ENCODE assay signal across 17 cellular contexts in the genomic region with DNA sequence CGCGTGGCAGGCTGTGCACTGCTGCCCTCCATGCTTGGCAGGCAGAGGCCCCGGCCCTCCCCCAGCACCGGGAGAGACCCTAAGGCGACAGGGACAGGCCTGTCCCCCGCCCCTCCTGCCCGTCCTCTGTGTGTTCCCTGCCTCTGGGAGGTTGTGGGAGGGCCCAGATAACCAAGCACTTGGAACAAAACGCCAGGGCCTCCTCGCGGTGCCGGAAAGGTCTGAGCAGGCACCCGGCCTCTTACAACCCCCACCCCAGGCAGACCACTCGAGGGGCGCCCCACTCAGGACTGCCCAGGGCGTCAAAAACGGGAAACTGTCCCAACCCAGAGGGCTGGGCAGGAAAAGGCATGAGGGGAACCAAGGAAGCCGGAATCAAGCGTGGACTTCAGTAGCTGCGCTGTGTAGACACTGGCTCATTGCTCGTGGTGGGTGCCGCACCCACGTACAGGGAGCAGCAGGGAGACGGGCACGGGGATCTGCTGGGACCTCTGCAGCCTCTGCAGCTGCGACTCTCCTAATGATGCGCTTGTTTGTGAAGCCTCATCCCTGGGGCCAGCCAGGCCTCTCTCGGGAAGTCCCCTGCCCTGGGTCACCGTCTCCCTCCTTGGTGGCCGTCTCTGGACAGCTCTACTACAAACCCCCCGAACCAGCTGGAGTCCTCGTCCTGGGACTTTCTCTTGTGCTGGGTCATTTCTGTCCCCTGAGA. TPM values are rescaled to one million over a fixed set of nuclear protein-coding genes. Genes with fewer than 3 reads are reported as not detected.
DNase-seq lines count a peak whose midpoint lies in the region; ATAC-seq, FAIRE-seq and TF ChIP-seq lines count a peak whose summit lies in the region.
"Had no signal": no experiment of that assay in that cellular context is flagged by ENCODE, and none has a peak within 500 bp of the region (broad histone marks: within the 10 kb centered on the region; RNA-seq: fewer than 3 reads in every experiment).

No MANE protein-coding gene starts in this region.

- no peak overlapping the region for H2BK12ac ChIP-seq in neuronal stem cell (ENCODE audit: low read length)

- peaks cover 24% of the 10 kb centered on the region for H3K79me1 ChIP-seq in neuronal stem cell (ENCODE audit: low read depth, low read length)

- peaks cover 11% of the 10 kb centered on the region for H3K4me1 Mint-ChIP-seq in GM23338

- no peaks in the 10 kb centered on the region; the same call in 2 of the 3 replicates for H3K9me3 Mint-ChIP-seq in GM23338
- H3K9me3 Mint-ChIP-seq: CD4-positive, alpha-beta memory T cell; H9 had no signal

- H3K79me2 ChIP-seq in HepG2 (ENCODE audit: insufficient read depth, low read length), result peaks cover 10% of the 10 kb centered on the region
- peaks cover 73% of the 10 kb centered on the region for H3K79me2 ChIP-seq in osteoblast (ENCODE audit: insufficient read depth, low read length)
- peaks cover 9% of the 10 kb centered on the region for H3K79me2 ChIP-seq in GM23338 (replicated peaks; ENCODE audit: insufficient read depth)

- no peak for DNase-seq in HepG2 (ENCODE audit: low spot score)
- no peak for DNase-seq in right lobe of liver
- DNase-seq in heart left ventricle, result peak in 2 of 5 donors; percentile 21 to 60
- DNase-seq in right cardiac atrium, result peak in 2 of 3 donors; percentile 53 to 63
- DNase-seq in neuronal stem cell (ENCODE audit: low spot score), result no peak
- no peak for DNase-seq in gastrocnemius medialis
- DNase-seq in osteoblast (ENCODE audit: insufficient read length, low spot score, missing footprints), result no peak
- DNase-seq in GM23338 (ENCODE audit: low spot score), result no peak
- DNase-seq: 8988T; AML-193; CD4-positive, alpha-beta memory T cell; DMS79; GM23248; H9 had no signal

- no peak overlapping the region for H3K4me3 Mint-ChIP-seq in GM23338
- H3K4me3 Mint-ChIP-seq: CD4-positive, alpha-beta memory T cell; H9 had no signal

- no peak overlapping the region for H3K14ac ChIP-seq in neuronal stem cell (ENCODE audit: low read length)

- TF ChIP-seq RAD21 in HepG2 (CRISPR knock-in tag; IDR thresholded peaks at IDR 0.05), result no peak

- H3K27me3 Mint-ChIP-seq in GM23338 (ENCODE audit: insufficient read depth, low read depth, poor library complexity), result peaks cover 11% of the 10 kb centered on the region
- H3K27me3 Mint-ChIP-seq: CD4-positive, alpha-beta memory T cell had no signal

- H3K4me2 ChIP-seq in HepG2 (ENCODE audit: low read depth, low read length) (no peak overlapping the region), neuronal stem cell (ENCODE audit: insufficient read depth, low read length, poor library complexity, severe bottlenecking) (no peak overlapping the region), osteoblast (ENCODE audit: insufficient read depth, low read length) (no peak overlapping the region), GM23338 (no peak overlapping the region)

- no peak for FAIRE-seq in HepG2 (lab: Jason Lieb, UNC)
- FAIRE-seq: GM12878, GM18507 had no signal

- H3K9me3 ChIP-seq in HepG2 (ENCODE audit: low read length) (no peaks in the 10 kb centered on the region), right lobe of liver (no peaks in the 10 kb centered on the region), heart left ventricle (no peaks in the 10 kb centered on the region), right cardiac atrium (ENCODE audit: control insufficient read depth, low read length) (no peaks in the 10 kb centered on the region), neuronal stem cell (replicated peaks in 1 of 2; ENCODE audit: control insufficient read depth in 2 of 2, insufficient read depth in 1 of 2, low read depth in 1 of 2, low read length in 2 of 2) (no peaks in the 10 kb centered on the region), gastrocnemius medialis (no peaks in the 10 kb centered on the region), osteoblast (ENCODE audit: low read depth, low read length) (no peaks in the 10 kb centered on the region)

- TF ChIP-seq EP300 in HepG2 (IDR thresholded peaks at IDR 0.05; ENCODE audit: low read depth in 2 of 2, low read length in 2 of 2), result no peak
- TF ChIP-seq EP300 in HepG2 (CRISPR knock-in tag; IDR thresholded peaks at IDR 0.05; ENCODE audit: borderline replicate concordance), result no peak

- no peak overlapping the region for H3K4ac ChIP-seq in neuronal stem cell (ENCODE audit: low read length)

- H3F3A ChIP-seq in GM23338 (replicated peaks; ENCODE audit: low read depth), result no peaks in the 10 kb centered on the region

- peaks cover 8 to 27% of the 10 kb centered on the region in 2 experiments; a peak in 4 of 5 replicates for H3K36me3 ChIP-seq in HepG2 (replicated peaks in 1 of 2; ENCODE audit: control insufficient read depth in 1 of 2, insufficient read depth in 2 of 2, low read length in 2 of 2)
- peaks cover 0 to 20% (median 3%) of the 10 kb centered on the region in 4 donors for H3K36me3 ChIP-seq in right lobe of liver
- H3K36me3 ChIP-seq in heart left ventricle, result peaks cover 0 to 80% (median 51%) of the 10 kb centered on the region in 9 donors
- H3K36me3 ChIP-seq in neuronal stem cell (replicated peaks in 1 of 2; ENCODE audit: control insufficient read depth in 2 of 2, insufficient read depth in 2 of 2, low read length in 2 of 2), result peaks cover 3 to 14% of the 10 kb centered on the region in 2 donors
- peaks cover 0 to 17% of the 10 kb centered on the region in 2 donors for H3K36me3 ChIP-seq in gastrocnemius medialis
- no peaks in the 10 kb centered on the region for H3K36me3 ChIP-seq in osteoblast (ENCODE audit: insufficient read depth, low read length)
- no peaks in the 10 kb centered on the region for H3K36me3 ChIP-seq in GM23338 (ENCODE audit: insufficient read depth)

- no peak overlapping the region for H3K27ac Mint-ChIP-seq in GM23338
- H3K27ac Mint-ChIP-seq: CD4-positive, alpha-beta memory T cell had no signal

- no peak overlapping the region for H2BK120ac ChIP-seq in neuronal stem cell (ENCODE audit: low read depth, low read length)

- no peak overlapping the region for H4K8ac ChIP-seq in neuronal stem cell (ENCODE audit: low read depth, low read length)

- H3K4me1 ChIP-seq in HepG2 (ENCODE audit: insufficient read depth, low read length), result no peaks in the 10 kb centered on the region
- no peaks in the 10 kb centered on the region for H3K4me1 ChIP-seq in right lobe of liver
- peaks cover 0 to 15% (median 9%) of the 10 kb centered on the region in 12 donors for H3K4me1 ChIP-seq in heart left ventricle
- H3K4me1 ChIP-seq in right cardiac atrium (ENCODE audit: control insufficient read depth, insufficient read depth, low read length), result no peaks in the 10 kb centered on the region
- H3K4me1 ChIP-seq in neuronal stem cell (ENCODE audit: control insufficient read depth in 2 of 2, insufficient read depth in 1 of 2, low read depth in 1 of 2, low read length in 2 of 2), result peaks cover 0 to 8% of the 10 kb centered on the region in 2 donors
- H3K4me1 ChIP-seq in gastrocnemius medialis, result peaks cover 0 to under 1% of the 10 kb centered on the region in 2 donors
- H3K4me1 ChIP-seq in osteoblast (ENCODE audit: insufficient read depth, low read length), result no peaks in the 10 kb centered on the region
- no peaks in the 10 kb centered on the region for H3K4me1 ChIP-seq in GM23338 (ENCODE audit: insufficient read depth)

- no peak overlapping the region for H2BK5ac ChIP-seq in neuronal stem cell (ENCODE audit: low read length)

- no peaks in the 10 kb centered on the region for H3K9me2 ChIP-seq in GM23338 (ENCODE audit: insufficient read depth)

- BruUV-seq in HepG2 (replicated peaks; lab: Mats Ljungman, UMichigan), result no TSS peak

- H3K9ac ChIP-seq in HepG2 (ENCODE audit: insufficient read depth, low read depth, low read length), result no peak overlapping the region
- H3K9ac ChIP-seq in neuronal stem cell (ENCODE audit: low read depth, low read length, poor library complexity), result no peak overlapping the region
- H3K9ac ChIP-seq: GM23248 had no signal

- no peak overlapping the region for H2BK15ac ChIP-seq in neuronal stem cell (ENCODE audit: low read length)

- no peak overlapping the region for H2AFZ ChIP-seq in HepG2 (ENCODE audit: low read length)
- H2AFZ ChIP-seq in neuronal stem cell (ENCODE audit: low read length), result no peak overlapping the region
- no peak overlapping the region for H2AFZ ChIP-seq in osteoblast (ENCODE audit: low read length)
- H2AFZ ChIP-seq in GM23338, result no peak overlapping the region
- H2AFZ ChIP-seq: GM23248 had no signal

- H4K20me1 ChIP-seq in HepG2 (ENCODE audit: insufficient read depth, low read length), result peaks cover 7% of the 10 kb centered on the region; the same call in 1 of the 2 replicates
- peaks cover 29% of the 10 kb centered on the region for H4K20me1 ChIP-seq in osteoblast (ENCODE audit: insufficient read depth, low read length)
- H4K20me1 ChIP-seq in GM23338 (replicated peaks; ENCODE audit: insufficient read depth), result no peaks in the 10 kb centered on the region

- POLR2A ChIA-PET in HepG2 (lab: Yijun Ruan, JAX), result no interaction called here

- no peak overlapping the region for H3K23ac ChIP-seq in neuronal stem cell (ENCODE audit: low read depth, low read length, poor library complexity)

- H4K91ac ChIP-seq in neuronal stem cell (ENCODE audit: low read depth, low read length, poor library complexity), result no peak overlapping the region

- no peak for TF ChIP-seq POLR2A in HepG2 (IDR thresholded peaks at IDR 0.05; ENCODE audit: insufficient read depth in 1 of 2, low read depth in 2 of 2, low read length in 2 of 2)
- no peak for TF ChIP-seq POLR2A in right lobe of liver (IDR thresholded peaks at IDR 0.05)
- TF ChIP-seq POLR2A in heart left ventricle (IDR thresholded peaks at IDR 0.05), result no peak
- no peak for TF ChIP-seq POLR2A in gastrocnemius medialis (IDR thresholded peaks at IDR 0.05)

- WGBS in HepG2 (ENCODE audit: low lambda C conversion rate), result 95% methylated on average over 20 of the region's 31 CpGs
- WGBS in right lobe of liver (ENCODE audit: insufficient coverage, low coverage, low lambda C conversion rate, missing lambda C conversion rate), result 67% methylated on average over 5 of the region's 31 CpGs
- 63 to 66% (median 65%) methylated on average over 25 to 31 of the region's 31 CpGs for WGBS in heart left ventricle, 4 donors
- 66% methylated on average over 31 of the region's 31 CpGs for WGBS in right cardiac atrium
- no CpG with 5 or more reads among the region's 31 CpGs for WGBS in neuronal stem cell (ENCODE audit: extremely low coverage in 2 of 2, insufficient read length in 2 of 2, insufficient replicate concordance in 1 of 2), 2 donors

- ATAC-seq in HepG2, result no peak
- ATAC-seq in right lobe of liver, result no peak
- ATAC-seq in heart left ventricle, result peak; percentile 42 to 59 (median 51)
- ATAC-seq in right cardiac atrium, result peak; percentile 1 to 9
- ATAC-seq in gastrocnemius medialis, result no peak
- no peak for ATAC-seq in GM23338
- ATAC-seq: GM12878 had no signal

- H3K27me3 ChIP-seq in HepG2 (ENCODE audit: control insufficient read depth in 1 of 2, insufficient read depth in 2 of 2, low read length in 2 of 2), result no peaks in the 10 kb centered on the region
- no peaks in the 10 kb centered on the region for H3K27me3 ChIP-seq in right lobe of liver
- no peaks in the 10 kb centered on the region for H3K27me3 ChIP-seq in heart left ventricle
- no peaks in the 10 kb centered on the region for H3K27me3 ChIP-seq in right cardiac atrium (ENCODE audit: control insufficient read depth, insufficient read depth)
- no peaks in the 10 kb centered on the region for H3K27me3 ChIP-seq in neuronal stem cell (ENCODE audit: control insufficient read depth in 3 of 3, insufficient read depth in 3 of 3, low read depth in 1 of 3, low read length in 3 of 3)
- no peaks in the 10 kb centered on the region for H3K27me3 ChIP-seq in gastrocnemius medialis
- H3K27me3 ChIP-seq in osteoblast (ENCODE audit: insufficient read depth, low read length), result no peaks in the 10 kb centered on the region
- H3K27me3 ChIP-seq in GM23338 (ENCODE audit: insufficient read depth), result no peaks in the 10 kb centered on the region

- no peak overlapping the region for H3K4me3 ChIP-seq in HepG2 (replicated peaks in 1 of 3; ENCODE audit: insufficient read depth in 1 of 3, low read depth in 2 of 3, low read length in 3 of 3)
- H3K4me3 ChIP-seq in right lobe of liver, result no peak overlapping the region
- H3K4me3 ChIP-seq in heart left ventricle, result no peak overlapping the region
- H3K4me3 ChIP-seq in right cardiac atrium (ENCODE audit: low read length), result no peak overlapping the region
- no peak overlapping the region for H3K4me3 ChIP-seq in neuronal stem cell (ENCODE audit: low read length in 2 of 2)
- H3K4me3 ChIP-seq in gastrocnemius medialis, result no peak overlapping the region
- H3K4me3 ChIP-seq in osteoblast (ENCODE audit: insufficient read depth, low read length), result no peak overlapping the region
- H3K4me3 ChIP-seq in GM23338, result no peak overlapping the region
- H3K4me3 ChIP-seq: GM12878, GM23248 had no signal

- TF ChIP-seq CTCF in HepG2 (CRISPR knock-in tag; IDR thresholded peaks at IDR 0.05) (no peak), right lobe of liver (IDR thresholded peaks at IDR 0.05) (no peak), heart left ventricle (IDR thresholded peaks at IDR 0.05) (no peak), gastrocnemius medialis (IDR thresholded peaks at IDR 0.05 in 4 of 5, conservative IDR thresholded peaks at IDR 0.05 in 1 of 5) (no peak), osteoblast (IDR thresholded peaks at IDR 0.05; ENCODE audit: extremely low read depth, low read depth, low read length) (no peak), GM23338 (conservative IDR thresholded peaks at IDR 0.05; ENCODE audit: low read depth in 2 of 2) (no peak)

- no peak overlapping the region for H2AK5ac ChIP-seq in neuronal stem cell (ENCODE audit: low read depth, low read length)

- peak overlapping the region; percentile 28 for H3K18ac ChIP-seq in neuronal stem cell (ENCODE audit: low read length)

- intact Hi-C loops in HepG2 (cut with micrococcal nuclease; ENCODE audit: unreplicated experiment) (no loop called here), right lobe of liver (cut with DNase I) (no loop called here), heart left ventricle (cut with DNase I) (loop anchor here in 1 of 10 donors (5.0 kb wide), 1 partner anchor 37 kb away; no protein-coding TSS in a partner anchor), right cardiac atrium (cut with DNase I) (no loop called here), gastrocnemius medialis (cut with DNase I; ENCODE audit: low total_unique reads) (no loop called here)

- CTCF ChIA-PET in HepG2 (lab: Yijun Ruan, JAX; ENCODE audit: low intra/inter-chr PET ratio, low total read pairs), result no interaction called here

- H3K36me3 Mint-ChIP-seq in GM23338 (ENCODE audit: low read depth), result peaks cover 6% of the 10 kb centered on the region; the same call in 2 of the 3 replicates
- H3K36me3 Mint-ChIP-seq: CD4-positive, alpha-beta memory T cell had no signal

- in situ Hi-C loops in HepG2 (cut with HindIII; ENCODE audit: extremely low pct_ligation_motif_present, low pct_unique_long_range_greater_than_20kb) (no loop called here), gastrocnemius medialis (cut with MboI; ENCODE audit: low sequenced_read_pairs in 4 of 4) (no loop called here)

- no peak overlapping the region for H3K27ac ChIP-seq in HepG2 (ENCODE audit: extremely low read length, insufficient read depth, low read length)
- H3K27ac ChIP-seq in right lobe of liver, result no peak overlapping the region
- H3K27ac ChIP-seq in heart left ventricle, result peak overlapping the region in 8 of 12 donors; percentile 10 to 75 (median 62)
- peak overlapping the region; percentile 31 for H3K27ac ChIP-seq in right cardiac atrium (ENCODE audit: low read length)
- H3K27ac ChIP-seq in neuronal stem cell (replicated peaks; ENCODE audit: low read length), result no peak overlapping the region
- H3K27ac ChIP-seq in gastrocnemius medialis, result no peak overlapping the region
- no peak overlapping the region for H3K27ac ChIP-seq in osteoblast (ENCODE audit: low read depth, low read length)
- no peak overlapping the region for H3K27ac ChIP-seq in GM23338 (ENCODE audit: low read depth)
- H3K27ac ChIP-seq: C4-2B, GM23248 had no signal

RNA-seq across cellular contexts. Expression of gene GNA11, which starts 20.0 kb away (rescaled TPM):
- total RNA-seq in HepG2 (2016; rRNA removed; fragmentation: Illumina TruSeq; extraction: Trizol) (18.8 and 26.8 TPM in 2 replicates), right lobe of liver (10 to 100 TPM; 19.5 to 28.0 (median 22.4) TPM), heart left ventricle (10 to 100 TPM; 55.3 to 91.8 (median 70.9) TPM), right cardiac atrium (10 to 100 TPM; 63.3 to 71.6 (median 69.7) TPM), gastrocnemius medialis (10 to 100 TPM; 38.3 to 72.5 (median 68.5) TPM), osteoblast (73.7 and 74.2 TPM in 2 replicates)
- total RNA-seq in HepG2 (2016; cell fraction: cytosol; rRNA removed; fragmentation: Illumina TruSeq; extraction: Trizol; ENCODE audit: low read depth), result 4.5 and 5.5 TPM in 2 replicates
- total RNA-seq in HepG2 (2016; cell fraction: insoluble cytoplasmic fraction; rRNA removed; fragmentation: Illumina TruSeq; extraction: Trizol), result 16.2 and 28.2 TPM in 2 replicates
- total RNA-seq in HepG2 (2016; cell fraction: membrane; rRNA removed; fragmentation: Illumina TruSeq; extraction: Trizol), result 20.2 and 20.3 TPM in 2 replicates
- total RNA-seq in HepG2 (2016; cell fraction: nucleus; rRNA removed; fragmentation: Illumina TruSeq; extraction: Trizol), result 13.2 and 15.8 TPM in 2 replicates
- polyA plus RNA-seq in HepG2 (2011; rRNA removed) (16.0 and 16.8 TPM in 2 replicates), heart left ventricle (10 to 100 TPM; 43.5 to 74.6 TPM), right cardiac atrium (69.8 TPM), GM23338 (2016; fragmentation: Nextera tagmentation; extraction: Ambion mirVana) (15.8 and 16.2 TPM in 2 replicates)
- polyA plus RNA-seq in HepG2 (2011; cell fraction: cytosol; rRNA removed), result 18.0 and 19.4 TPM in 2 replicates
- 24.5 and 30.8 TPM in 2 replicates for polyA plus RNA-seq in HepG2 (2011; cell fraction: nucleus; rRNA removed)
- 21.5 and 25.5 TPM in 2 replicates for polyA plus RNA-seq in HepG2 (2012)
- 4.2 and 4.6 TPM in 2 replicates for polyA plus RNA-seq in HepG2 (2016; cell fraction: cytosol; fragmentation: Illumina TruSeq; extraction: Trizol; ENCODE audit: low read depth)
- polyA plus RNA-seq in HepG2 (2016; cell fraction: insoluble cytoplasmic fraction; fragmentation: Illumina TruSeq; extraction: Trizol; ENCODE audit: low read depth), result 25.9 and 33.9 TPM in 2 replicates
- 14.1 and 15.9 TPM in 2 replicates for polyA plus RNA-seq in HepG2 (2016; cell fraction: membrane; fragmentation: Illumina TruSeq; extraction: Trizol; ENCODE audit: low read depth)
- polyA plus RNA-seq in HepG2 (2016; cell fraction: nucleus; fragmentation: Illumina TruSeq; extraction: Trizol; ENCODE audit: insufficient read depth, low read depth), result 31.1 and 31.9 TPM in 2 replicates
- polyA minus RNA-seq in HepG2 (2011; rRNA and poly(A)+ RNA removed; ENCODE audit: low replicate concordance), result 36.6 and 52.6 TPM in 2 replicates
- polyA minus RNA-seq in HepG2 (2011; cell fraction: cytosol; rRNA and poly(A)+ RNA removed), result 10.8 and 16.8 TPM in 2 replicates
- 6.7 and 7.1 TPM in 2 replicates for polyA minus RNA-seq in HepG2 (2011; cell fraction: nucleus; rRNA and poly(A)+ RNA removed)
- polyA plus RNA-seq in neuronal stem cell (2013, experiment 1 of 2), result 19.2 TPM
- polyA plus RNA-seq in neuronal stem cell (2013, experiment 2 of 2), result 20.0 TPM
- 22.6 and 26.9 TPM in 2 replicates for total RNA-seq in GM23338 (2014; rRNA removed; shearing (Covaris generic))

RNA-seq across cellular contexts. Expression of gene GNA15, which starts 21.7 kb away (rescaled TPM):
- total RNA-seq in HepG2 (2016; rRNA removed; fragmentation: Illumina TruSeq; extraction: Trizol), result not detected in 2 replicates
- total RNA-seq in HepG2 (2016; cell fraction: cytosol; rRNA removed; fragmentation: Illumina TruSeq; extraction: Trizol; ENCODE audit: low read depth), result not detected in 2 replicates
- total RNA-seq in HepG2 (2016; cell fraction: insoluble cytoplasmic fraction; rRNA removed; fragmentation: Illumina TruSeq; extraction: Trizol), result not detected in 2 replicates
- total RNA-seq in HepG2 (2016; cell fraction: membrane; rRNA removed; fragmentation: Illumina TruSeq; extraction: Trizol), result not detected in 2 replicates
- total RNA-seq in HepG2 (2016; cell fraction: nucleus; rRNA removed; fragmentation: Illumina TruSeq; extraction: Trizol), result not detected in 2 replicates
- not detected in 2 replicates for polyA plus RNA-seq in HepG2 (2011; rRNA removed)
- polyA plus RNA-seq in HepG2 (2011; cell fraction: cytosol; rRNA removed), result 0.04 TPM in 1 of 2 replicates, not detected in the other
- not detected in 2 replicates for polyA plus RNA-seq in HepG2 (2011; cell fraction: nucleus; rRNA removed)
- polyA plus RNA-seq in HepG2 (2012), result not detected in 2 replicates
- polyA plus RNA-seq in HepG2 (2016; cell fraction: cytosol; fragmentation: Illumina TruSeq; extraction: Trizol; ENCODE audit: low read depth), result not detected in 2 replicates
- not detected in 2 replicates for polyA plus RNA-seq in HepG2 (2016; cell fraction: insoluble cytoplasmic fraction; fragmentation: Illumina TruSeq; extraction: Trizol; ENCODE audit: low read depth)
- polyA plus RNA-seq in HepG2 (2016; cell fraction: membrane; fragmentation: Illumina TruSeq; extraction: Trizol; ENCODE audit: low read depth), result 0.08 TPM in 1 of 2 replicates, not detected in the other
- 0.22 TPM in 1 of 2 replicates, not detected in the other for polyA plus RNA-seq in HepG2 (2016; cell fraction: nucleus; fragmentation: Illumina TruSeq; extraction: Trizol; ENCODE audit: insufficient read depth, low read depth)
- 0.10 and 0.61 TPM in 2 replicates for polyA minus RNA-seq in HepG2 (2011; rRNA and poly(A)+ RNA removed; ENCODE audit: low replicate concordance)
- not detected in 2 replicates for polyA minus RNA-seq in HepG2 (2011; cell fraction: cytosol; rRNA and poly(A)+ RNA removed)
- polyA minus RNA-seq in HepG2 (2011; cell fraction: nucleus; rRNA and poly(A)+ RNA removed), result not detected in 2 replicates
- 1 to 10 TPM in 2 of 6 experiments, under 1 TPM in 4; 0.31 to 3.9 (median 0.83) TPM for total RNA-seq in right lobe of liver
- 10 to 100 TPM in 1 of 9 donors, 1 to 10 TPM in 8; 1.1 to 15.2 (median 2.1) TPM for total RNA-seq in heart left ventricle
- 1 to 10 TPM in 1 of 2 donors, under 1 TPM in 1; 0.69 to 1.5 TPM for polyA plus RNA-seq in heart left ventricle
- total RNA-seq in right cardiac atrium, result 1 to 10 TPM; 1.8 to 2.5 (median 2.1) TPM
- 1.00 TPM for polyA plus RNA-seq in right cardiac atrium
- polyA plus RNA-seq in neuronal stem cell (2013, experiment 1 of 2), result 0.01 TPM
- not detected for polyA plus RNA-seq in neuronal stem cell (2013, experiment 2 of 2)
- 1 to 10 TPM in 1 of 4 donors, under 1 TPM in 3; 0.51 to 1.2 (median 0.81) TPM for total RNA-seq in gastrocnemius medialis
- total RNA-seq in osteoblast, result 0.36 TPM in 1 of 2 replicates, not detected in the other
- total RNA-seq in GM23338 (2014; rRNA removed; shearing (Covaris generic)), result 0.14 TPM in 1 of 2 replicates, not detected in the other
- polyA plus RNA-seq in GM23338 (2016; fragmentation: Nextera tagmentation; extraction: Ambion mirVana), result 0.10 and 0.31 TPM in 2 replicates
- total RNA-seq: GM23248, H9 had no signal
- polyA plus RNA-seq: GM23248 had no signal

RNA-seq across cellular contexts. Expression of gene TLE5, which starts 51.9 kb away (rescaled TPM):
- total RNA-seq in HepG2 (2016; rRNA removed; fragmentation: Illumina TruSeq; extraction: Trizol) (51.6 and 62.8 TPM in 2 replicates), right lobe of liver (100 to 1,000 TPM; 119 to 198 (median 152) TPM), heart left ventricle (1,000 to 10,000 TPM in 1 of 9 donors, 100 to 1,000 TPM in 8; 593 to 1,121 (median 711) TPM), right cardiac atrium (1,000 to 10,000 TPM in 2 of 4 donors, 100 to 1,000 TPM in 2; 784 to 1,020 (median 971) TPM), gastrocnemius medialis (100 to 1,000 TPM; 437 to 686 (median 474) TPM), osteoblast (209 and 211 TPM in 2 replicates)
- 148 and 187 TPM in 2 replicates for total RNA-seq in HepG2 (2016; cell fraction: cytosol; rRNA removed; fragmentation: Illumina TruSeq; extraction: Trizol; ENCODE audit: low read depth)
- total RNA-seq in HepG2 (2016; cell fraction: insoluble cytoplasmic fraction; rRNA removed; fragmentation: Illumina TruSeq; extraction: Trizol), result 41.9 and 63.2 TPM in 2 replicates
- 155 and 189 TPM in 2 replicates for total RNA-seq in HepG2 (2016; cell fraction: membrane; rRNA removed; fragmentation: Illumina TruSeq; extraction: Trizol)
- total RNA-seq in HepG2 (2016; cell fraction: nucleus; rRNA removed; fragmentation: Illumina TruSeq; extraction: Trizol), result 29.0 and 32.6 TPM in 2 replicates
- polyA plus RNA-seq in HepG2 (2011; rRNA removed) (189 and 246 TPM in 2 replicates), heart left ventricle (1,000 to 10,000 TPM in 1 of 2 donors, 100 to 1,000 TPM in 1; 686 to 1,459 TPM), right cardiac atrium (1,565 TPM), GM23338 (2016; fragmentation: Nextera tagmentation; extraction: Ambion mirVana) (130 and 132 TPM in 2 replicates)
- polyA plus RNA-seq in HepG2 (2011; cell fraction: cytosol; rRNA removed), result 170 and 253 TPM in 2 replicates
- polyA plus RNA-seq in HepG2 (2011; cell fraction: nucleus; rRNA removed), result 312 and 359 TPM in 2 replicates
- 157 and 182 TPM in 2 replicates for polyA plus RNA-seq in HepG2 (2012)
- 365 and 380 TPM in 2 replicates for polyA plus RNA-seq in HepG2 (2016; cell fraction: cytosol; fragmentation: Illumina TruSeq; extraction: Trizol; ENCODE audit: low read depth)
- 90.9 and 108 TPM in 2 replicates for polyA plus RNA-seq in HepG2 (2016; cell fraction: insoluble cytoplasmic fraction; fragmentation: Illumina TruSeq; extraction: Trizol; ENCODE audit: low read depth)
- polyA plus RNA-seq in HepG2 (2016; cell fraction: membrane; fragmentation: Illumina TruSeq; extraction: Trizol; ENCODE audit: low read depth), result 308 and 330 TPM in 2 replicates
- polyA plus RNA-seq in HepG2 (2016; cell fraction: nucleus; fragmentation: Illumina TruSeq; extraction: Trizol; ENCODE audit: insufficient read depth, low read depth), result 105 and 117 TPM in 2 replicates
- polyA minus RNA-seq in HepG2 (2011; rRNA and poly(A)+ RNA removed; ENCODE audit: low replicate concordance), result 213 and 462 TPM in 2 replicates
- polyA minus RNA-seq in HepG2 (2011; cell fraction: cytosol; rRNA and poly(A)+ RNA removed), result 159 and 180 TPM in 2 replicates
- polyA minus RNA-seq in HepG2 (2011; cell fraction: nucleus; rRNA and poly(A)+ RNA removed), result 36.2 and 46.2 TPM in 2 replicates
- 162 TPM for polyA plus RNA-seq in neuronal stem cell (2013, experiment 1 of 2)
- 164 TPM for polyA plus RNA-seq in neuronal stem cell (2013, experiment 2 of 2)
- 151 and 154 TPM in 2 replicates for total RNA-seq in GM23338 (2014; rRNA removed; shearing (Covaris generic))

Comparison
In these comparisons a context has a peak if more than half of its experiments do, and no peak if none do; other contexts are left out.
1. ATAC-seq: peak in heart left ventricle (4 of 4) and right cardiac atrium (2 of 2); none in HepG2 (single experiment), right lobe of liver (0 of 4), gastrocnemius medialis (0 of 2) and GM23338 (single experiment).
2. DNase-seq: peak in right cardiac atrium (2 of 3); none in HepG2 (single experiment), right lobe of liver (0 of 3), neuronal stem cell (single experiment), gastrocnemius medialis (0 of 2), osteoblast (single experiment) and GM23338 (single experiment).
3. H3K27ac ChIP-seq: peak in heart left ventricle (8 of 12) and right cardiac atrium (single experiment); none in HepG2 (single experiment), right lobe of liver (0 of 3), neuronal stem cell (single experiment), gastrocnemius medialis (0 of 4), osteoblast (single experiment) and GM23338 (single experiment).